ENCODE assay signal across 18 cellular contexts in genomic region chr13:98972059-98972458, GRCh38. TPM values are rescaled to one million over a fixed set of nuclear protein-coding genes. Genes with fewer than 3 reads are reported as not detected.
DNase-seq lines count a peak whose midpoint lies in the region; ATAC-seq and TF ChIP-seq lines count a peak whose summit lies in the region.
"Had no signal": no experiment of that assay in that cellular context is flagged by ENCODE, and none has a peak within 500 bp of the region (broad histone marks: within the 10 kb centered on the region; RNA-seq: fewer than 3 reads in every experiment).

No MANE protein-coding gene starts in this region.

- H3K9me3 ChIP-seq in neuron (ENCODE audit: low read length) = no peaks in the 10 kb centered on the region
- no peaks in the 10 kb centered on the region for H3K9me3 ChIP-seq in upper lobe of right lung
- no peaks in the 10 kb centered on the region for H3K9me3 ChIP-seq in vagina
- no peaks in the 10 kb centered on the region for H3K9me3 ChIP-seq in tibial artery
- H3K9me3 ChIP-seq: thoracic aorta had no signal

- TF ChIP-seq POLR2A in vagina (IDR thresholded peaks at IDR 0.05) = no peak

- TF ChIP-seq CTCF in upper lobe of right lung (IDR thresholded peaks at IDR 0.05) = no peak
- no peak for TF ChIP-seq CTCF in vagina (IDR thresholded peaks at IDR 0.05)
- TF ChIP-seq CTCF in tibial artery (IDR thresholded peaks at IDR 0.05) = no peak

- intact Hi-C loops in Right ventricle myocardium superior (cut with DNase I) = loop anchor here (10.0 kb wide), 1 partner anchor 53 kb away; no protein-coding TSS in a partner anchor
- intact Hi-C loops in left ventricle myocardium superior (cut with micrococcal nuclease) = no loop called here
- intact Hi-C loops in upper lobe of right lung (cut with DNase I) = no loop called here
- intact Hi-C loops in vagina (cut with DNase I) = no loop called here
- intact Hi-C loops in tibial artery (cut with DNase I; ENCODE audit: low total_unique reads) = no loop called here

- ATAC-seq in Right ventricle myocardium superior (ENCODE audit: poor library complexity) (peak; percentile 15), left ventricle myocardium superior (no peak), upper lobe of right lung (no peak)
- ATAC-seq: GM23338 had no signal

- no peak for DNase-seq in Right ventricle myocardium superior
- DNase-seq in left ventricle myocardium superior = no peak
- no peak for DNase-seq in epithelial cell of prostate (ENCODE audit: low read depth, low spot score)
- DNase-seq in upper lobe of right lung = no peak
- DNase-seq in NCI-H226 = no peak
- DNase-seq in vagina (ENCODE audit: extremely low spot score in 2 of 2) = no peak
- no peak for DNase-seq in tibial artery
- DNase-seq: activated CD4-positive, alpha-beta T cell treated with anti-CD3 and anti-CD28 coated beads, Interleukin-2, amount 50 U/mL, for 4 hours; DMS153; head of caudate nucleus; midbrain; MV-4-11; NCI-H748 treated with DMSO at 0.1 percent for 48 hours; stimulated activated CD4-positive, alpha-beta T cell treated with anti-CD3 and anti-CD28 coated beads, Interleukin-4, amount 100 ng/mL, for 24 hours had no signal

- H3K4me3 ChIP-seq in neuron (ENCODE audit: low read length) = no peak overlapping the region
- H3K4me3 ChIP-seq in upper lobe of right lung = no peak overlapping the region
- no peak overlapping the region for H3K4me3 ChIP-seq in vagina
- no peak overlapping the region for H3K4me3 ChIP-seq in tibial artery
- H3K4me3 ChIP-seq: GM23338, thoracic aorta had no signal

- peak overlapping the region; percentile 3 for H2AFZ ChIP-seq in neuron (ENCODE audit: low read depth, low read length)
- H2AFZ ChIP-seq: GM23338 had no signal

- peaks cover 21% of the 10 kb centered on the region for H3K4me1 ChIP-seq in neuron (ENCODE audit: insufficient read depth, low read length)
- H3K4me1 ChIP-seq in upper lobe of right lung = peaks cover 36% of the 10 kb centered on the region
- H3K4me1 ChIP-seq in vagina = peaks cover 15% of the 10 kb centered on the region
- H3K4me1 ChIP-seq in tibial artery = peaks cover 0 to 36% (median 15%) of the 10 kb centered on the region in 4 donors

- H3K27me3 ChIP-seq in neuron (ENCODE audit: insufficient read depth, low read length) = no peaks in the 10 kb centered on the region
- H3K27me3 ChIP-seq in upper lobe of right lung = no peaks in the 10 kb centered on the region
- H3K27me3 ChIP-seq in vagina = no peaks in the 10 kb centered on the region
- no peaks in the 10 kb centered on the region for H3K27me3 ChIP-seq in tibial artery

- H3K27ac ChIP-seq in epithelial cell of prostate (peak overlapping the region; percentile 60), upper lobe of right lung (peak overlapping the region; percentile 31), vagina (no peak overlapping the region), tibial artery (no peak overlapping the region)
- H3K27ac ChIP-seq: C4-2B, thoracic aorta had no signal

- H3K36me3 ChIP-seq in neuron (ENCODE audit: insufficient read depth, low read length) = no peaks in the 10 kb centered on the region
- H3K36me3 ChIP-seq in upper lobe of right lung = no peaks in the 10 kb centered on the region
- H3K36me3 ChIP-seq in vagina = no peaks in the 10 kb centered on the region
- H3K36me3 ChIP-seq in tibial artery = no peaks in the 10 kb centered on the region
- H3K36me3 ChIP-seq: thoracic aorta had no signal

RNA-seq across cellular contexts. Expression of gene DOCK9, which starts 5.8 kb away (rescaled TPM):
- total RNA-seq in Right ventricle myocardium superior = 28.3 TPM
- 39.6 TPM for total RNA-seq in left ventricle myocardium superior
- total RNA-seq in upper lobe of right lung = 170 TPM
- 88.4 TPM for total RNA-seq in vagina

Comparison
In these comparisons a context has a peak if more than half of its experiments do, and no peak if none do; other contexts are left out.
1. H3K27ac ChIP-seq: peak in epithelial cell of prostate (single experiment) and upper lobe of right lung (single experiment); none in vagina (single experiment) and tibial artery (0 of 2).